1 cellular context compared by ENCODE assay signal in genomic region chr5:134003957-134004625, GRCh38.
TF ChIP-seq lines count a peak whose summit lies in the region.

No MANE protein-coding gene starts in this region.

TF ChIP-seq in K562, 482 proteins besides CTCF, POLR2A, EP300 and RAD21 (continued from another document and continues in another):
- TF ChIP-seq RREB1 (CRISPR knock-in tag; IDR thresholded peaks at IDR 0.05) = no peak
- TF ChIP-seq KDM4B (IDR thresholded peaks at IDR 0.05; ENCODE audit: borderline replicate concordance in 2 of 2, low read depth in 1 of 2) = no peak
- no peak for TF ChIP-seq DPF2 (IDR thresholded peaks at IDR 0.05)
- TF ChIP-seq NUFIP1 (IDR thresholded peaks at IDR 0.05; ENCODE audit: partially characterized antibody) = no peak
- no peak for TF ChIP-seq THRAP3 (IDR thresholded peaks at IDR 0.05; ENCODE audit: borderline replicate concordance)
- TF ChIP-seq NELFE (IDR thresholded peaks at IDR 0.05; ENCODE audit: insufficient read depth, insufficient read length) = no peak
- no peak for TF ChIP-seq E2F1 (CRISPR knock-in tag; IDR thresholded peaks at IDR 0.05)
- TF ChIP-seq ZNF717 (CRISPR knock-in tag; IDR thresholded peaks at IDR 0.05) = no peak
- no peak for TF ChIP-seq ZNF444 (CRISPR knock-in tag; IDR thresholded peaks at IDR 0.05)
- no peak for TF ChIP-seq ZNF785 (CRISPR knock-in tag; IDR thresholded peaks at IDR 0.05)
- 0 out of 2 replicates have a peak, but pooled peaks have one; percentile 20 for TF ChIP-seq ZBTB9 (CRISPR knock-in tag; IDR thresholded peaks at IDR 0.05)
- no peak for TF ChIP-seq ZNF217 (CRISPR knock-in tag; IDR thresholded peaks at IDR 0.05)
- no peak for TF ChIP-seq SMAD1 (IDR thresholded peaks at IDR 0.05; ENCODE audit: low read depth, low read length, partially characterized antibody)
- no peak for TF ChIP-seq ZNF347 (CRISPR knock-in tag; IDR thresholded peaks at IDR 0.05; ENCODE audit: low read depth)
- no peak for TF ChIP-seq MAFF (IDR thresholded peaks at IDR 0.05; ENCODE audit: low read length)
- TF ChIP-seq ZNF740 (CRISPR knock-in tag; IDR thresholded peaks at IDR 0.05) = no peak
- no peak for TF ChIP-seq ZNF740 (tag; IDR thresholded peaks at IDR 0.05)
- peak; percentile 44; the same call in 1 of the 2 replicates for TF ChIP-seq HMGXB4 (CRISPR knock-in tag; IDR thresholded peaks at IDR 0.05)
- TF ChIP-seq RBBP5 (IDR thresholded peaks at IDR 0.05; ENCODE audit: borderline replicate concordance, insufficient read depth, low read length, poor library complexity, severe bottlenecking) = peak; percentile 88
- TF ChIP-seq CUX1 (CRISPR knock-in tag; IDR thresholded peaks at IDR 0.05) = no peak
- TF ChIP-seq ARID3B (CRISPR knock-in tag; IDR thresholded peaks at IDR 0.05; ENCODE audit: borderline replicate concordance) = no peak
- TF ChIP-seq ZC3H8 (IDR thresholded peaks at IDR 0.05) = no peak
- no peak for TF ChIP-seq HCFC1 (IDR thresholded peaks at IDR 0.05; ENCODE audit: low read depth, low read length)
- no peak for TF ChIP-seq RCOR1 (IDR thresholded peaks at IDR 0.05; ENCODE audit: borderline replicate concordance in 1 of 2, low read depth in 2 of 2, low read length in 2 of 2)
- TF ChIP-seq THRB (CRISPR knock-in tag; conservative IDR thresholded peaks at IDR 0.05) = no peak
- peak; percentile 23; the same call in 1 of the 2 replicates for TF ChIP-seq MITF (IDR thresholded peaks at IDR 0.05)
- no peak for TF ChIP-seq FOXK1 (CRISPR knock-in tag; IDR thresholded peaks at IDR 0.05; ENCODE audit: borderline replicate concordance)
- TF ChIP-seq TFAP4 (CRISPR knock-in tag; IDR thresholded peaks at IDR 0.05; ENCODE audit: borderline replicate concordance) = no peak; the same call in 1 of the 2 replicates
- no peak for TF ChIP-seq ILK (tag; IDR thresholded peaks at IDR 0.05; ENCODE audit: borderline replicate concordance, low read depth)
- no peak for TF ChIP-seq SP2 (IDR thresholded peaks at IDR 0.05; ENCODE audit: extremely low read depth, low read depth, low read length, poor library complexity, severe bottlenecking)
- no peak for TF ChIP-seq SNRNP70 (optimal IDR thresholded peaks at IDR 0.05; ENCODE audit: low read depth, low read length)
- TF ChIP-seq HDAC3 (IDR thresholded peaks at IDR 0.05; ENCODE audit: borderline replicate concordance, partially characterized antibody) = no peak
- no peak; the same call in 1 of the 2 replicates for TF ChIP-seq ZNF583 (CRISPR knock-in tag; IDR thresholded peaks at IDR 0.05)
- no peak for TF ChIP-seq GABPB2 (CRISPR knock-in tag; conservative IDR thresholded peaks at IDR 0.05)
